In the genomic region with DNA sequence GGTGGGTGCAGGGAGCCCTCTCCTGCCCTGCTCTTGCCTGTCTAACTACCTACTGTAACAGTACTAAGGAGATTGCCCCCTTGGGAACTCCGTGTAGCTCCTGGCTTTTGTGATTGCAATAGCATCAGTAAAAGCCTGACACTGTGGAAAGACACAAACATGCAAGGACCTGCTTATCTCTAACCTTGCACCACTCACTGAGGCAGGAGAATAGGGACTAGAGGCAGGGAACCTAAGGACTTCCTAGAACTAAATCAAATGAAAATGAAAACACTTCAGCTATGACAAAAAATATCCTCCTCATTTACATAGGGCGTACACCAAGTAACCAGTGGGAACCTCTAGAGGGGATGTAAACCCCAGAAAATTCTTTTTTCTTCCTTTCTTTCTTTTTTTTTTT, we compare ENCODE assay signal across 26 cellular contexts. TPM values are rescaled to one million over a fixed set of nuclear protein-coding genes. Genes with fewer than 3 reads are reported as not detected.
DNase-seq lines count a peak whose midpoint lies in the region; ATAC-seq, FAIRE-seq and TF ChIP-seq lines count a peak whose summit lies in the region.
"Had no signal": no experiment of that assay in that cellular context is flagged by ENCODE, and none has a peak within 500 bp of the region (broad histone marks: within the 10 kb centered on the region; RNA-seq: fewer than 3 reads in every experiment).

No MANE protein-coding gene starts in this region.

- H2AFZ ChIP-seq in Karpas-422 (ENCODE audit: low read length) (no peak overlapping the region; the same call in 1 of the 2 replicates), K562 (ENCODE audit: low read depth, low read length) (peak overlapping the region; percentile 3; the same call in 1 of the 2 replicates)

- peak overlapping the region in 1 of 2 donors; percentile 30 for H3K4me3 Mint-ChIP-seq in CD14-positive monocyte
- H3K4me3 Mint-ChIP-seq: activated T-helper 17 cell treated with anti-CD3 and anti-CD28 coated beads, Interleukin-2, amount 50 U/mL, for 72 hours; CD4-positive, alpha-beta T cell; endodermal cell had no signal

- WGBS in K562 (ENCODE audit: insufficient coverage, low coverage, missing lambda C conversion rate): 20% methylated on average over 2 of the region's 2 CpGs

- no peak for TF ChIP-seq RAD21 in K562 (CRISPR knock-in tag; conservative IDR thresholded peaks at IDR 0.05 in 1 of 2, IDR thresholded peaks at IDR 0.05 in 1 of 2)

- no peak for TF ChIP-seq EP300 in K562 (IDR thresholded peaks at IDR 0.05; ENCODE audit: low read length)

- H3K9me2 ChIP-seq in Karpas-422 (replicated peaks; ENCODE audit: insufficient read depth, low read length): no peaks in the 10 kb centered on the region
- H3K9me2 ChIP-seq: SK-N-SH had no signal

- H3K79me2 ChIP-seq in Karpas-422 (ENCODE audit: low read length): no peaks in the 10 kb centered on the region
- no peaks in the 10 kb centered on the region for H3K79me2 ChIP-seq in K562 (ENCODE audit: control insufficient read depth, insufficient read depth, low read length)

- in situ Hi-C loops in K562 (cut with MboI): no loop called here

- peaks cover 0 to 2% (median 0%) of the 10 kb centered on the region in 3 donors for H3K27me3 Mint-ChIP-seq in CD14-positive monocyte (ENCODE audit: low read depth in 3 of 3)
- H3K27me3 Mint-ChIP-seq: activated T-helper 17 cell treated with anti-CD3 and anti-CD28 coated beads, Interleukin-2, amount 50 U/mL, for 72 hours; CD4-positive, alpha-beta T cell had no signal

- H3K9me3 ChIP-seq in Karpas-422 (ENCODE audit: low read length) (no peaks in the 10 kb centered on the region), K562 (replicated peaks; ENCODE audit: control insufficient read depth, insufficient read depth, low read depth, low read length) (no peaks in the 10 kb centered on the region)
- H3K9me3 ChIP-seq: body of pancreas, SK-N-SH, spleen, testis had no signal

- peak overlapping the region; percentile 67 for H3K4me2 ChIP-seq in Karpas-422 (ENCODE audit: low read depth, low read length, poor library complexity, severe bottlenecking)
- H3K4me2 ChIP-seq in K562 (ENCODE audit: insufficient read depth, low read length): peak overlapping the region; percentile 1; the same call in 1 of the 2 replicates
- H3K4me2 ChIP-seq: SK-N-SH had no signal

- peaks cover 20% of the 10 kb centered on the region for H3K4me1 ChIP-seq in Karpas-422 (ENCODE audit: low read length)
- peaks cover 5 to 6% of the 10 kb centered on the region in 2 experiments; a peak in 3 of 5 replicates for H3K4me1 ChIP-seq in K562 (replicated peaks in 1 of 2; ENCODE audit: control insufficient read depth in 2 of 2, insufficient read depth in 2 of 2, low read length in 2 of 2)
- H3K4me1 ChIP-seq: body of pancreas, testis had no signal

- H3K27me3 ChIP-seq in Karpas-422 (ENCODE audit: low read length): no peaks in the 10 kb centered on the region
- H3K27me3 ChIP-seq in K562 (ENCODE audit: control insufficient read depth in 2 of 2, insufficient read depth in 2 of 2, low read length in 2 of 2): no peaks in the 10 kb centered on the region
- H3K27me3 ChIP-seq: body of pancreas, spleen, testis had no signal

- H3K36me3 ChIP-seq in Karpas-422 (ENCODE audit: insufficient read depth, low read length) (no peaks in the 10 kb centered on the region), K562 (ENCODE audit: control insufficient read depth, insufficient read depth, low read length) (no peaks in the 10 kb centered on the region)
- H3K36me3 ChIP-seq: spleen had no signal

- H3K27ac Mint-ChIP-seq in CD14-positive monocyte: peak overlapping the region; percentile 86 to 98 (median 96)
- H3K27ac Mint-ChIP-seq: activated T-helper 17 cell treated with anti-CD3 and anti-CD28 coated beads, Interleukin-2, amount 50 U/mL, for 72 hours; CD4-positive, alpha-beta T cell; endodermal cell had no signal

- ATAC-seq in GM18873 (IDR thresholded peaks at IDR 0.05; ENCODE audit: low FRiP score, unreplicated experiment) (peak; percentile 44), K562 (peak; percentile 72), HG02870 (IDR thresholded peaks at IDR 0.05; ENCODE audit: unreplicated experiment) (no peak)
- ATAC-seq: activated T-helper 17 cell treated with anti-CD3 and anti-CD28 coated beads, Interleukin-2, amount 50 U/mL, for 72 hours; body of pancreas; Panc1 had no signal

- POLR2A ChIA-PET in K562 (lab: Yijun Ruan, JAX): interaction anchor here (1.6 to 2.7 kb wide), 2 partner anchors 16 to 29 kb away, joined by 5 to 17 read pairs; partner anchors contain the start of gene TUBA1B

- no peak for TF ChIP-seq CTCF in CD14-positive monocyte (IDR thresholded peaks at IDR 0.05)
- no peak for TF ChIP-seq CTCF in K562 (IDR thresholded peaks at IDR 0.05 in 2 of 3, conservative IDR thresholded peaks at IDR 0.05 in 1 of 3; ENCODE audit: insufficient read depth in 2 of 3, low read depth in 1 of 3, low read length in 3 of 3)

- no peaks in the 10 kb centered on the region for H3K36me3 Mint-ChIP-seq in CD14-positive monocyte

- H3K9me1 ChIP-seq in K562 (ENCODE audit: control insufficient read depth, insufficient read depth, low read length): no peaks in the 10 kb centered on the region

- FAIRE-seq in K562 (lab: Jason Lieb, UNC): peak; percentile 72
- FAIRE-seq: colon had no signal

- H4K20me1 ChIP-seq in Karpas-422 (ENCODE audit: insufficient read depth, low read depth, low read length) (no peaks in the 10 kb centered on the region), K562 (replicated peaks; ENCODE audit: control insufficient read depth, insufficient read depth, low read length) (no peaks in the 10 kb centered on the region)

- DNase-seq in CD14-positive monocyte (ENCODE audit: low spot score) (no peak), Karpas-422 (peak; percentile 55), K562 (ENCODE audit: extremely low read depth in 1 of 4, low spot score in 3 of 4) (peak in 2 of 4 experiments; percentile 15 to 65), hepatic stellate cell (ENCODE audit: low spot score) (no peak), islet precursor cell (no peak), SKM-1 (lab: John Stamatoyannopoulos, UW; ENCODE audit: unreplicated experiment) (no peak)
- DNase-seq: activated CD4-positive, alpha-beta T cell treated with anti-CD3 and anti-CD28 coated beads for 1 hour; body of pancreas; CD4-positive, alpha-beta T cell; endodermal cell; head of caudate nucleus; KBM-7; NCI-H1048; NCI-H2081 treated with DMSO at 0.1 percent for 48 hours; NCI-H524; nucleus accumbens; retina; SK-N-SH; spleen; T1000; testis had no signal

- no peaks in the 10 kb centered on the region for H3K9me3 Mint-ChIP-seq in CD14-positive monocyte
- H3K9me3 Mint-ChIP-seq: activated T-helper 17 cell treated with anti-CD3 and anti-CD28 coated beads, Interleukin-2, amount 50 U/mL, for 72 hours; CD4-positive, alpha-beta T cell had no signal

- H3K27ac ChIP-seq in Karpas-422 (ENCODE audit: low read length) (no peak overlapping the region), K562 (ENCODE audit: extremely low read depth, low read depth, low read length) (no peak overlapping the region)
- H3K27ac ChIP-seq: body of pancreas, testis had no signal

- BruUV-seq in K562 (replicated peaks; lab: Mats Ljungman, UMichigan): no TSS peak

- CTCF ChIA-PET in K562 (lab: Yijun Ruan, JAX; ENCODE audit: low intra/inter-chr PET ratio): no interaction called here

- peak overlapping the region; percentile 57 for H3K4me3 ChIP-seq in Karpas-422 (ENCODE audit: low read length)
- no peak overlapping the region for H3K4me3 ChIP-seq in K562
- H3K4me3 ChIP-seq: body of pancreas, testis had no signal

- intact Hi-C loops in CD14-positive monocyte (cut with micrococcal nuclease) (no loop called here), K562 (cut with micrococcal nuclease) (loop anchor here (2.0 kb wide), 1 partner anchor 28 kb away; the partner anchor contains the start of gene TUBA1A)

- TF ChIP-seq POLR2A in K562 (conservative IDR thresholded peaks at IDR 0.05): no peak

- H3K9ac ChIP-seq in Karpas-422 (ENCODE audit: low read length) (0 out of 2 replicates have a peak overlapping the region, but pooled peaks have one; percentile 33), K562 (ENCODE audit: insufficient read depth in 1 of 2, low read depth in 2 of 2, low read length in 2 of 2) (peak overlapping the region in 1 of 2 experiments; percentile 79; a peak in 1 of 4 replicates)
- H3K9ac ChIP-seq: SK-N-SH had no signal

- H3K4me1 Mint-ChIP-seq in CD14-positive monocyte: peaks cover 37% of the 10 kb centered on the region
- H3K4me1 Mint-ChIP-seq: activated T-helper 17 cell treated with anti-CD3 and anti-CD28 coated beads, Interleukin-2, amount 50 U/mL, for 72 hours had no signal

RNA-seq across cellular contexts. Expression of gene TUBA1A, which starts 28.5 kb away (rescaled TPM):
- 100 to 1,000 TPM; 859 to 946 TPM for polyA plus RNA-seq in CD14-positive monocyte
- total RNA-seq in Karpas-422 (2014; rRNA removed; shearing (Covaris generic); ENCODE audit: low replicate concordance): 126 and 139 TPM in 2 replicates
- 9.3 and 22.8 TPM in 2 replicates for total RNA-seq in K562 (2011; cell fraction: chromatin; rRNA removed; ENCODE audit: low replicate concordance)
- total RNA-seq in K562 (2011; cell fraction: nucleolus; rRNA removed): 15.7 and 17.7 TPM in 2 replicates
- total RNA-seq in K562 (2011; cell fraction: nucleoplasm; rRNA removed): 10.5 and 14.7 TPM in 2 replicates
- 9.6 and 10.2 TPM in 2 replicates for total RNA-seq in K562 (2014; rRNA removed)
- 7.1 and 7.4 TPM in 2 replicates for total RNA-seq in K562 (2014; rRNA removed; fragmentation: Illumina TruSeq; extraction: Trizol)
- total RNA-seq in K562 (2015; rRNA removed; fragmentation: Illumina TruSeq; extraction: Trizol): 11.5 and 11.9 TPM in 2 replicates
- 7.7 and 8.6 TPM in 2 replicates for total RNA-seq in K562 (2021)
- 45.1 and 161 TPM in 2 replicates for polyA plus RNA-seq in K562 (2011; rRNA removed)
- 70.9 and 239 TPM in 2 replicates for polyA plus RNA-seq in K562 (2011; cell fraction: cytosol; rRNA removed)
- polyA plus RNA-seq in K562 (2011; cell fraction: nucleus; rRNA removed): 21.0 and 76.7 TPM in 2 replicates
- polyA plus RNA-seq in K562 (2012): 27.7 and 59.0 TPM in 2 replicates
- 16.3 and 18.8 TPM in 2 replicates for polyA plus RNA-seq in K562 (2014; fragmentation: Illumina TruSeq; extraction: Trizol)
- polyA plus RNA-seq in K562 (2014; fragmentation: Nextera tagmentation; extraction: Ambion mirVana): 10 to 100 TPM; 23.7 to 24.2 TPM
- 11.7 and 13.9 TPM in 2 replicates for polyA plus RNA-seq in K562 (2014; rRNA removed)
- 35.5 and 78.6 TPM in 2 replicates for polyA minus RNA-seq in K562 (2011; rRNA and poly(A)+ RNA removed)
- polyA minus RNA-seq in K562 (2011; cell fraction: cytosol; rRNA and poly(A)+ RNA removed): 12.4 and 33.4 TPM in 2 replicates
- polyA minus RNA-seq in K562 (2011; cell fraction: nucleus; rRNA and poly(A)+ RNA removed): 6.2 and 22.2 TPM in 2 replicates

RNA-seq across cellular contexts. Expression of gene TUBA1B, which starts 29.2 kb away (rescaled TPM):
- polyA plus RNA-seq in CD14-positive monocyte: 100 to 1,000 TPM; 481 to 538 TPM
- 770 and 904 TPM in 2 replicates for total RNA-seq in Karpas-422 (2014; rRNA removed; shearing (Covaris generic); ENCODE audit: low replicate concordance)
- 273 and 624 TPM in 2 replicates for total RNA-seq in K562 (2011; cell fraction: chromatin; rRNA removed; ENCODE audit: low replicate concordance)
- 655 and 684 TPM in 2 replicates for total RNA-seq in K562 (2011; cell fraction: nucleolus; rRNA removed)
- total RNA-seq in K562 (2011; cell fraction: nucleoplasm; rRNA removed): 570 and 687 TPM in 2 replicates
- total RNA-seq in K562 (2014; rRNA removed): 2,537 and 3,283 TPM in 2 replicates
- 1,855 and 2,189 TPM in 2 replicates for total RNA-seq in K562 (2014; rRNA removed; fragmentation: Illumina TruSeq; extraction: Trizol)
- 2,518 and 2,541 TPM in 2 replicates for total RNA-seq in K562 (2015; rRNA removed; fragmentation: Illumina TruSeq; extraction: Trizol)
- total RNA-seq in K562 (2021): 2,355 and 2,486 TPM in 2 replicates
- polyA plus RNA-seq in K562 (2011; rRNA removed): 4,368 and 5,240 TPM in 2 replicates
- 7,988 and 8,273 TPM in 2 replicates for polyA plus RNA-seq in K562 (2011; cell fraction: cytosol; rRNA removed)
- polyA plus RNA-seq in K562 (2011; cell fraction: nucleus; rRNA removed): 1,151 and 1,577 TPM in 2 replicates
- polyA plus RNA-seq in K562 (2012): 2,363 and 2,763 TPM in 2 replicates
- polyA plus RNA-seq in K562 (2014; fragmentation: Illumina TruSeq; extraction: Trizol): 4,050 and 4,598 TPM in 2 replicates
- 1,000 to 10,000 TPM; 2,987 to 4,624 TPM for polyA plus RNA-seq in K562 (2014; fragmentation: Nextera tagmentation; extraction: Ambion mirVana)
- polyA plus RNA-seq in K562 (2014; rRNA removed): 2,628 and 3,157 TPM in 2 replicates
- polyA minus RNA-seq in K562 (2011; rRNA and poly(A)+ RNA removed): 3,490 and 4,253 TPM in 2 replicates
- 1,607 and 1,713 TPM in 2 replicates for polyA minus RNA-seq in K562 (2011; cell fraction: cytosol; rRNA and poly(A)+ RNA removed)
- polyA minus RNA-seq in K562 (2011; cell fraction: nucleus; rRNA and poly(A)+ RNA removed): 401 and 714 TPM in 2 replicates

RNA-seq across cellular contexts. Expression of gene LMBR1L, which starts 49.8 kb away (rescaled TPM):
- polyA plus RNA-seq in CD14-positive monocyte (10 to 100 TPM; 22.0 to 25.9 TPM), K562 (2011; rRNA removed) (57.0 and 99.6 TPM in 2 replicates), K562 (2014; fragmentation: Illumina TruSeq; extraction: Trizol) (45.4 and 54.3 TPM in 2 replicates), K562 (2014; fragmentation: Nextera tagmentation; extraction: Ambion mirVana) (1 to 10 TPM; 2.5 to 5.3 TPM), K562 (2014; rRNA removed) (31.1 and 40.4 TPM in 2 replicates)
- 17.5 and 46.8 TPM in 2 replicates for total RNA-seq in Karpas-422 (2014; rRNA removed; shearing (Covaris generic); ENCODE audit: low replicate concordance)
- 216 and 486 TPM in 2 replicates for total RNA-seq in K562 (2011; cell fraction: chromatin; rRNA removed; ENCODE audit: low replicate concordance)
- total RNA-seq in K562 (2011; cell fraction: nucleolus; rRNA removed): 269 and 303 TPM in 2 replicates
- total RNA-seq in K562 (2011; cell fraction: nucleoplasm; rRNA removed): 288 and 295 TPM in 2 replicates
- total RNA-seq in K562 (2014; rRNA removed) (31.6 and 32.1 TPM in 2 replicates), K562 (2014; rRNA removed; fragmentation: Illumina TruSeq; extraction: Trizol) (25.7 and 26.3 TPM in 2 replicates), K562 (2015; rRNA removed; fragmentation: Illumina TruSeq; extraction: Trizol) (26.9 and 27.8 TPM in 2 replicates), K562 (2021) (49.5 and 52.8 TPM in 2 replicates)
- 46.3 and 55.0 TPM in 2 replicates for polyA plus RNA-seq in K562 (2011; cell fraction: cytosol; rRNA removed)
- polyA plus RNA-seq in K562 (2011; cell fraction: nucleus; rRNA removed): 401 and 500 TPM in 2 replicates
- 40.7 and 72.9 TPM in 2 replicates for polyA plus RNA-seq in K562 (2012)
- 53.8 and 60.1 TPM in 2 replicates for polyA minus RNA-seq in K562 (2011; rRNA and poly(A)+ RNA removed)
- 26.1 and 27.5 TPM in 2 replicates for polyA minus RNA-seq in K562 (2011; cell fraction: cytosol; rRNA and poly(A)+ RNA removed)
- polyA minus RNA-seq in K562 (2011; cell fraction: nucleus; rRNA and poly(A)+ RNA removed): 89.8 and 168 TPM in 2 replicates
